1 cellular context compared by ENCODE assay signal in genomic region chr10:6365384-6365783, GRCh38.
TF ChIP-seq lines count a peak whose summit lies in the region.

No MANE protein-coding gene starts in this region.

TF ChIP-seq in IMR-90, 13 proteins besides CTCF, POLR2A, EP300 and RAD21 (continued from another document):
- TF ChIP-seq ELK1 (IDR thresholded peaks at IDR 0.05; ENCODE audit: borderline replicate concordance, low read depth, low read length) = no peak
- TF ChIP-seq SMC3 (IDR thresholded peaks at IDR 0.05; ENCODE audit: low read depth, low read length) = no peak
- TF ChIP-seq MXI1 (IDR thresholded peaks at IDR 0.05; ENCODE audit: borderline replicate concordance, low read depth, low read length) = no peak
- no peak for TF ChIP-seq MAFK (IDR thresholded peaks at IDR 0.05; ENCODE audit: low read depth, low read length)
- no peak for TF ChIP-seq NFE2L2 (IDR thresholded peaks at IDR 0.05; ENCODE audit: low read depth, low read length)
- no peak for TF ChIP-seq USF2 (IDR thresholded peaks at IDR 0.05; ENCODE audit: low read depth, low read length)
- no peak for TF ChIP-seq RFX5 (IDR thresholded peaks at IDR 0.05; ENCODE audit: low read depth, low read length)
- no peak for TF ChIP-seq CHD1 (IDR thresholded peaks at IDR 0.05; ENCODE audit: low read depth, low read length)
